In genomic region chr10:43105793-43106158, GRCh38 we compare ENCODE assay signal across 8 cellular contexts. TPM values are rescaled to one million over a fixed set of nuclear protein-coding genes. Genes with fewer than 3 reads are reported as not detected.
DNase-seq lines count a peak whose midpoint lies in the region; ATAC-seq and TF ChIP-seq lines count a peak whose summit lies in the region.

No MANE protein-coding gene starts in this region.

- peaks cover 24% of the 10 kb centered on the region for H3K27me3 Mint-ChIP-seq in activated naive CD8-positive, alpha-beta T cell treated with anti-CD3 and anti-CD28 coated beads, Interleukin-2, amount 10 ng/mL, durations not matched to agents 7 days and 5 days
- H3K27me3 Mint-ChIP-seq in activated naive CD8-positive, alpha-beta T cell treated with anti-CD3 and anti-CD28 coated beads for 36 hours = peaks cover 25% of the 10 kb centered on the region

- H3K9me3 ChIP-seq in NT2/D1 (ENCODE audit: insufficient read depth, low read length) (no peaks in the 10 kb centered on the region), hepatocyte (ENCODE audit: low read depth) (no peaks in the 10 kb centered on the region), subcutaneous abdominal adipose tissue (ENCODE audit: control insufficient read depth in 5 of 5, low read length in 5 of 5) (no peaks in the 10 kb centered on the region)

- TF ChIP-seq CTCF in hepatocyte (IDR thresholded peaks at IDR 0.05; ENCODE audit: poor library complexity) = no peak

- H3K27ac ChIP-seq in hepatocyte (no peak overlapping the region), subcutaneous abdominal adipose tissue (ENCODE audit: low read depth, low read length) (no peak overlapping the region)

- peak overlapping the region; percentile 100 for H3K4me2 ChIP-seq in hepatocyte

- H3K4me3 ChIP-seq in NT2/D1 (ENCODE audit: insufficient read length, low read depth) (no peak overlapping the region), hepatocyte (no peak overlapping the region), subcutaneous abdominal adipose tissue (ENCODE audit: low read depth in 1 of 5, low read length in 5 of 5) (peak overlapping the region in 3 of 5 donors; percentile 63 to 76 (median 73))

- H3K4me1 Mint-ChIP-seq in activated naive CD8-positive, alpha-beta T cell treated with anti-CD3 and anti-CD28 coated beads, Interleukin-2, amount 10 ng/mL, durations not matched to agents 7 days and 5 days = peaks cover 11% of the 10 kb centered on the region
- no peaks in the 10 kb centered on the region for H3K4me1 Mint-ChIP-seq in activated naive CD8-positive, alpha-beta T cell treated with anti-CD3 and anti-CD28 coated beads for 36 hours

- H3K4me1 ChIP-seq in NT2/D1 (ENCODE audit: insufficient read depth, insufficient read length) = peaks cover 16% of the 10 kb centered on the region
- peaks cover 15% of the 10 kb centered on the region for H3K4me1 ChIP-seq in hepatocyte (ENCODE audit: insufficient read depth)
- peaks cover 0 to 17% (median 13%) of the 10 kb centered on the region in 5 donors for H3K4me1 ChIP-seq in subcutaneous abdominal adipose tissue (ENCODE audit: control insufficient read depth in 5 of 5, insufficient read depth in 5 of 5, low read length in 5 of 5)

- no peaks in the 10 kb centered on the region for H3K9me3 Mint-ChIP-seq in activated naive CD8-positive, alpha-beta T cell treated with anti-CD3 and anti-CD28 coated beads, Interleukin-2, amount 10 ng/mL, durations not matched to agents 7 days and 5 days
- H3K9me3 Mint-ChIP-seq in activated naive CD8-positive, alpha-beta T cell treated with anti-CD3 and anti-CD28 coated beads for 36 hours = no peaks in the 10 kb centered on the region

- no peaks in the 10 kb centered on the region for H3K9me2 ChIP-seq in hepatocyte (replicated peaks; ENCODE audit: insufficient read depth)

- H3K36me3 ChIP-seq in NT2/D1 (ENCODE audit: insufficient read depth, insufficient read length, low read length) (no peaks in the 10 kb centered on the region), hepatocyte (replicated peaks; ENCODE audit: insufficient read depth, low read depth) (no peaks in the 10 kb centered on the region), subcutaneous abdominal adipose tissue (ENCODE audit: control insufficient read depth in 5 of 5, insufficient read depth in 5 of 5, low read length in 5 of 5) (no peaks in the 10 kb centered on the region)

- H3K9ac ChIP-seq in NT2/D1 (ENCODE audit: insufficient read length, low read depth) = peak overlapping the region; percentile 57
- H3K9ac ChIP-seq in subcutaneous abdominal adipose tissue (ENCODE audit: low read length in 5 of 5) = no peak overlapping the region

- ATAC-seq in activated naive CD8-positive, alpha-beta T cell treated with anti-CD3 and anti-CD28 coated beads, Interleukin-2, amount 10 ng/mL, durations not matched to agents 7 days and 5 days (ENCODE audit: low read depth) = peak; percentile 6

- no peak for DNase-seq in activated naive CD8-positive, alpha-beta T cell treated with anti-CD3 and anti-CD28 coated beads, Interleukin-2, amount 10 ng/mL, durations not matched to agents 7 days and 5 days
- DNase-seq in activated naive CD8-positive, alpha-beta T cell treated with anti-CD3 and anti-CD28 coated beads for 36 hours = no peak
- DNase-seq in NT2/D1 (ENCODE audit: low read depth, low spot score) = no peak
- no peak for DNase-seq in hepatocyte (ENCODE audit: low spot score)
- no peak for DNase-seq in NCI-H82 (lab: John Stamatoyannopoulos, UW)
- no peak for DNase-seq in effector CD4-positive, alpha-beta T cell
- DNase-seq in SKM-1 treated with dmso at 0.1 percent for 144 hours (lab: John Stamatoyannopoulos, UW; ENCODE audit: unreplicated experiment) = no peak

- H2AFZ ChIP-seq in hepatocyte = no peak overlapping the region

- H3K27me3 ChIP-seq in NT2/D1 (ENCODE audit: insufficient read depth, insufficient read length) (no peaks in the 10 kb centered on the region), hepatocyte (peaks cover 27% of the 10 kb centered on the region), subcutaneous abdominal adipose tissue (ENCODE audit: control insufficient read depth in 5 of 5, insufficient read depth in 4 of 5, low read length in 5 of 5) (peaks cover 0 to 16% (median 7%) of the 10 kb centered on the region in 5 donors)

- no peaks in the 10 kb centered on the region for H3K79me2 ChIP-seq in hepatocyte

- WGBS in hepatocyte (ENCODE audit: low lambda C conversion rate, missing lambda C conversion rate) = 53% methylated on average over 7 of the region's 7 CpGs

- POLR2A ChIA-PET in activated naive CD8-positive, alpha-beta T cell treated with anti-CD3 and anti-CD28 coated beads, Interleukin-2, amount 10 ng/mL, durations not matched to agents 7 days and 5 days (lab: Charles Lee) = interaction anchor here (2.0 kb wide), 1 partner anchor 32 kb away, joined by 7 read pairs; the partner anchor contains the start of gene CSGALNACT2

- peak overlapping the region; percentile 77 for H3K4me3 Mint-ChIP-seq in activated naive CD8-positive, alpha-beta T cell treated with anti-CD3 and anti-CD28 coated beads, Interleukin-2, amount 10 ng/mL, durations not matched to agents 7 days and 5 days
- no peak overlapping the region for H3K4me3 Mint-ChIP-seq in activated naive CD8-positive, alpha-beta T cell treated with anti-CD3 and anti-CD28 coated beads for 36 hours

- no peaks in the 10 kb centered on the region for H3K36me3 Mint-ChIP-seq in activated naive CD8-positive, alpha-beta T cell treated with anti-CD3 and anti-CD28 coated beads, Interleukin-2, amount 10 ng/mL, durations not matched to agents 7 days and 5 days
- H3K36me3 Mint-ChIP-seq in activated naive CD8-positive, alpha-beta T cell treated with anti-CD3 and anti-CD28 coated beads for 36 hours = no peaks in the 10 kb centered on the region

- no peaks in the 10 kb centered on the region for H4K20me1 ChIP-seq in hepatocyte (ENCODE audit: insufficient read depth, poor library complexity, severe bottlenecking)

- H3K27ac Mint-ChIP-seq in activated naive CD8-positive, alpha-beta T cell treated with anti-CD3 and anti-CD28 coated beads, Interleukin-2, amount 10 ng/mL, durations not matched to agents 7 days and 5 days = peak overlapping the region; percentile 60
- H3K27ac Mint-ChIP-seq in activated naive CD8-positive, alpha-beta T cell treated with anti-CD3 and anti-CD28 coated beads for 36 hours = no peak overlapping the region

RNA-seq across cellular contexts. Expression of gene RET, which starts 28.9 kb away (rescaled TPM):
- under 1 TPM in 1 of 2 experiments, not detected in 1; 0.22 TPM for total RNA-seq in activated naive CD8-positive, alpha-beta T cell treated with anti-CD3 and anti-CD28 coated beads, Interleukin-2, amount 10 ng/mL, durations not matched to agents 7 days and 5 days
- total RNA-seq in activated naive CD8-positive, alpha-beta T cell treated with anti-CD3 and anti-CD28 coated beads for 36 hours = not detected
- 0.44 and 0.50 TPM in 2 replicates for total RNA-seq in hepatocyte
- polyA plus RNA-seq in hepatocyte = not detected in 2 replicates

RNA-seq across cellular contexts. Expression of gene CSGALNACT2, which starts 32.5 kb away (rescaled TPM):
- total RNA-seq in activated naive CD8-positive, alpha-beta T cell treated with anti-CD3 and anti-CD28 coated beads, Interleukin-2, amount 10 ng/mL, durations not matched to agents 7 days and 5 days = 10 to 100 TPM; 37.2 to 39.5 TPM
- 10 to 100 TPM; 16.2 to 16.8 TPM for total RNA-seq in activated naive CD8-positive, alpha-beta T cell treated with anti-CD3 and anti-CD28 coated beads for 36 hours
- total RNA-seq in hepatocyte = 13.9 and 15.2 TPM in 2 replicates
- 7.7 and 8.9 TPM in 2 replicates for polyA plus RNA-seq in hepatocyte

Comparison
In these comparisons a context has a peak if more than half of its experiments do, and no peak if none do; other contexts are left out.
1. H3K4me3 ChIP-seq: peak in subcutaneous abdominal adipose tissue (3 of 5); none in NT2/D1 (single experiment) and hepatocyte (single experiment).